8 cellular contexts compared by ENCODE assay signal in genomic region chrY:14524246-14525180, GRCh38. TPM values are rescaled to one million over a fixed set of nuclear protein-coding genes. Genes with fewer than 3 reads are reported as not detected.
DNase-seq lines count a peak whose midpoint lies in the region; ATAC-seq and TF ChIP-seq lines count a peak whose summit lies in the region.

Gene NLGN4Y (plus strand): TSS chrY:14524529. CDS start chrY:14622120, 97,591 bp downstream.

- H3K27ac ChIP-seq in neural progenitor cell, result no peak within 1 kb of the TSS
- no peak within 1 kb of the TSS for H3K27ac ChIP-seq in coronary artery

- no peaks in the 10 kb centered on the region for H3K9me3 ChIP-seq in neural progenitor cell (ENCODE audit: low read depth)

- H3K36me3 ChIP-seq in neural progenitor cell, result no peaks in the 10 kb centered on the region

- no peaks in the 10 kb centered on the region for H3K36me3 Mint-ChIP-seq in activated naive CD4-positive, alpha-beta T cell treated with anti-CD3 and anti-CD28 coated beads, Interleukin-2, amount 50 U/mL, for 24 hours
- no peaks in the 10 kb centered on the region for H3K36me3 Mint-ChIP-seq in neural progenitor cell

- H3K4me1 Mint-ChIP-seq in activated naive CD4-positive, alpha-beta T cell treated with anti-CD3 and anti-CD28 coated beads, Interleukin-2, amount 50 U/mL, for 24 hours, result no peaks in the 10 kb centered on the region
- no peaks in the 10 kb centered on the region for H3K4me1 Mint-ChIP-seq in neural progenitor cell

- H3K4me2 ChIP-seq in neural progenitor cell, result no peak within 1 kb of the TSS

- no peaks in the 10 kb centered on the region for H3K79me2 ChIP-seq in neural progenitor cell (ENCODE audit: low read depth)

- no peaks in the 10 kb centered on the region for H4K20me1 ChIP-seq in neural progenitor cell (ENCODE audit: low read depth)

- no peaks in the 10 kb centered on the region for H3K4me1 ChIP-seq in neural progenitor cell

- H2AFZ ChIP-seq in neural progenitor cell (replicated peaks), result no peak within 1 kb of the TSS

- no peak for TF ChIP-seq CTCF in neural progenitor cell (IDR thresholded peaks at IDR 0.05)
- no peak for TF ChIP-seq CTCF in coronary artery (IDR thresholded peaks at IDR 0.05)

- H3K27ac Mint-ChIP-seq in activated naive CD4-positive, alpha-beta T cell treated with anti-CD3 and anti-CD28 coated beads, Interleukin-2, amount 50 U/mL, for 24 hours, result no peak within 1 kb of the TSS
- H3K27ac Mint-ChIP-seq in neural progenitor cell, result no peak within 1 kb of the TSS

- peak within 1 kb of the TSS; percentile 63 for H3K4me3 Mint-ChIP-seq in activated naive CD4-positive, alpha-beta T cell treated with anti-CD3 and anti-CD28 coated beads, Interleukin-2, amount 50 U/mL, for 24 hours
- H3K4me3 Mint-ChIP-seq in neural progenitor cell, result no peak within 1 kb of the TSS

- DNase-seq in GM03348 (ENCODE audit: low spot score) (peak; percentile 20), lung microvascular endothelial cell (ENCODE audit: low read depth in 2 of 2) (no peak), neural progenitor cell (ENCODE audit: low spot score) (no peak), coronary artery (ENCODE audit: low spot score) (no peak), amniotic stem cell (lab: John Stamatoyannopoulos, UW) (no peak)
- DNase-seq in stimulated activated naive CD4-positive, alpha-beta T cell (lab: John Stamatoyannopoulos, UW), result no peak

- no peaks in the 10 kb centered on the region for H3F3A ChIP-seq in neural progenitor cell (ENCODE audit: low read depth)

- ATAC-seq in HG03066 (IDR thresholded peaks at IDR 0.05; ENCODE audit: low read depth, unreplicated experiment), result peak; percentile 57

- no peaks in the 10 kb centered on the region for H3K27me3 ChIP-seq in neural progenitor cell

- H3K9me3 Mint-ChIP-seq in activated naive CD4-positive, alpha-beta T cell treated with anti-CD3 and anti-CD28 coated beads, Interleukin-2, amount 50 U/mL, for 24 hours, result no peaks in the 10 kb centered on the region
- H3K9me3 Mint-ChIP-seq in neural progenitor cell, result no peaks in the 10 kb centered on the region

- no peak within 1 kb of the TSS for H3K4me3 ChIP-seq in neural progenitor cell
- no peak within 1 kb of the TSS for H3K4me3 ChIP-seq in coronary artery

- H3K9ac ChIP-seq in neural progenitor cell, result no peak within 1 kb of the TSS

- peaks cover 16% of the 10 kb centered on the region for H3K27me3 Mint-ChIP-seq in activated naive CD4-positive, alpha-beta T cell treated with anti-CD3 and anti-CD28 coated beads, Interleukin-2, amount 50 U/mL, for 24 hours
- H3K27me3 Mint-ChIP-seq in neural progenitor cell (ENCODE audit: insufficient read depth, low read depth), result no peaks in the 10 kb centered on the region

RNA-seq across cellular contexts. Expression of gene NLGN4Y, which starts in this region (rescaled TPM):
- total RNA-seq in lung microvascular endothelial cell, result 31.3 TPM in 1 of 2 replicates, not detected in the other
- not detected in 2 replicates for total RNA-seq in neural progenitor cell (ENCODE audit: low replicate concordance)
